8 cellular contexts compared by ENCODE assay signal in the genomic region with DNA sequence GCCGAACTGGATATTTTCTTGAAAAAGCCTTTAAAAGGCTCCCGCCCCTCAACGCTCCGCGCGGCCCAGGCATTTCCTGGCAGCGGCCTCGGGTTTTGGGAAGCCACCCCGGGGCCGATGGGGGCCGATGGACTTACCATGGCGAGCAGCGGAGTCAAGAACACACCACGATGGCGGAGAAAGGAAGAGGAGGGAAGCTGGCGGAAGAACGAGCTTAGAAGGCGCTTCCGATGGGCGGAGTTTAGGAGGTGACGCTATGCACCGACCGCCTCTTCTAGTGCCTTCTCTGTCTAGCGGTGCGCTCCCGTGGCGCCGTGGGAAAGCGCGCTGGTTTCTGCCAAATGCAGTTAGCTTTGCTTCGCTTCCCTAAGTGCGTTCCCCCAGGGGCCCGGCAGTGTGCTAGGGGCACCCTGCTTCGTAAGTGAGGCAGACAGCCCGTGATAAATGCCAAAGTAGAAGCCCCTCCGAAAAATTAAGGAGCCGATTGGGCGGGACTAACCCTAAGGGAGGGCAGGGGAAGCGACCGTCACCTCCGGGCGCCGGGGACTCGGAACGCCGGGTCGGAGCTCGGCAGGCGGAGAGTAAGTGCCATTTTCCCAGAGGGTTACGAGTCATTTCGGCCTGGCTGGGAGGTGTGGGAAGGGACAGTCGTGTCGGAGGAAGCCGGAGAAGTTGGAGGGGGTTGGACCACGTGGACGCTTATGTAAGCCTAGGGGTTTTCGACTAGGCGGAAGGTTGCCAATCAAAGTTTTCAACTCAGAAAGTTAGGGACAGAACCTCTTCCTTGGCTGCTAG. TPM values are rescaled to one million over a fixed set of nuclear protein-coding genes. Genes with fewer than 3 reads are reported as not detected.
DNase-seq lines count a peak whose midpoint lies in the region; ATAC-seq, FAIRE-seq and TF ChIP-seq lines count a peak whose summit lies in the region.

A gene (minus strand): TSS at position 194 of the 795 bp plus-strand sequence. CDS start 54 bp downstream, at position 140.

- no peak for FAIRE-seq in bronchial epithelial cell (lab: Jason Lieb, UNC)

- H3K4me3 ChIP-seq in AG09309 (ENCODE audit: control insufficient read depth, low read depth, low read length) (peak within 1 kb of the TSS; percentile 88), bronchial epithelial cell (ENCODE audit: low read depth, low read length) (peak within 1 kb of the TSS; percentile 74)

- TF ChIP-seq CTCF in AG09309 (IDR thresholded peaks at IDR 0.05; ENCODE audit: control insufficient read depth, insufficient read depth, low read depth, low read length, missing control alignments) (no peak), WTC11 (IDR thresholded peaks at IDR 0.05) (no peak), bronchial epithelial cell (IDR thresholded peaks at IDR 0.05; ENCODE audit: insufficient read depth, low read length, severe bottlenecking) (no peak)

- peak within 1 kb of the TSS; percentile 95 for H3K27ac Mint-ChIP-seq in WTC11

- H3K4me1 Mint-ChIP-seq in WTC11: peaks cover 22% of the 10 kb centered on the region

- peak within 1 kb of the TSS; percentile 95 for H3K4me3 Mint-ChIP-seq in WTC11

- ATAC-seq in GM19023 (IDR thresholded peaks at IDR 0.05; ENCODE audit: unreplicated experiment) (peak; percentile 91), HG03196 (IDR thresholded peaks at IDR 0.05; ENCODE audit: unreplicated experiment) (peak; percentile 92), WTC11 (peak; percentile 89)

- POLR2A ChIA-PET in WTC11 (lab: Charles Lee): interaction anchor here (0.6 to 1.9 kb wide), 12 partner anchors 25 to 324 kb away, joined by 3 to 34 read pairs (median 4); a partner anchor contains a TSS

- H3K27me3 Mint-ChIP-seq in WTC11 (ENCODE audit: low read depth): no peaks in the 10 kb centered on the region

- no peaks in the 10 kb centered on the region for H3K27me3 ChIP-seq in bronchial epithelial cell (ENCODE audit: control insufficient read depth, insufficient read depth, low read length)

- H3K9me3 Mint-ChIP-seq in WTC11: no peaks in the 10 kb centered on the region

- CTCF ChIA-PET in WTC11 (lab: Charles Lee): interaction anchor here (0.6 to 1.6 kb wide), 8 partner anchors 12 to 276 kb away, joined by 3 to 12 read pairs (median 4); a partner anchor contains a TSS

- peaks cover 42% of the 10 kb centered on the region for H3K36me3 Mint-ChIP-seq in WTC11

- peak; percentile 49 for DNase-seq in AG09309 (ENCODE audit: low read depth)
- peak; percentile 83 for DNase-seq in NCI-H226
- peak; percentile 78 for DNase-seq in WTC11 (ENCODE audit: low spot score)
- peak; percentile 76 for DNase-seq in bronchial epithelial cell (ENCODE audit: low read depth)
- peak; percentile 66 for DNase-seq in iPS-NIHi7 (ENCODE audit: extremely low spot score)
- peak; percentile 68 for DNase-seq in smooth muscle cell of the brain vasculature (ENCODE audit: low read depth, low spot score)

- H3K36me3 ChIP-seq in bronchial epithelial cell (ENCODE audit: control insufficient read depth, insufficient read depth, low read length): peaks cover 4% of the 10 kb centered on the region

TF ChIP-seq in WTC11, 78 proteins besides CTCF, POLR2A, EP300 and RAD21:
- TF ChIP-seq, protein P1, sequence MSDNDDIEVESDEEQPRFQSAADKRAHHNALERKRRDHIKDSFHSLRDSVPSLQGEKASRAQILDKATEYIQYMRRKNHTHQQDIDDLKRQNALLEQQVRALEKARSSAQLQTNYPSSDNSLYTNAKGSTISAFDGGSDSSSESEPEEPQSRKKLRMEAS (CRISPR knock-in tag; IDR thresholded peaks at IDR 0.05): peak; percentile 63
- TF ChIP-seq GABPB1 (CRISPR knock-in tag; IDR thresholded peaks at IDR 0.05) (0 out of 2 replicates have a peak, but pooled peaks have one; percentile 33), FOXJ3 (CRISPR knock-in tag; IDR thresholded peaks at IDR 0.05; ENCODE audit: borderline replicate concordance) (no peak), SP1 (CRISPR knock-in tag; conservative IDR thresholded peaks at IDR 0.05) (peak; percentile 64), MYBL2 (CRISPR knock-in tag; IDR thresholded peaks at IDR 0.05) (no peak), FOXP1 (CRISPR knock-in tag; IDR thresholded peaks at IDR 0.05; ENCODE audit: borderline replicate concordance) (0 out of 2 replicates have a peak, but pooled peaks have one; percentile 10), SOX15 (CRISPR knock-in tag; IDR thresholded peaks at IDR 0.05) (no peak), ZBTB21 (CRISPR knock-in tag; IDR thresholded peaks at IDR 0.05; ENCODE audit: borderline replicate concordance) (0 out of 2 replicates have a peak, but pooled peaks have one; percentile 8)

RNA-seq across cellular contexts. Expression of the gene that starts here (rescaled TPM):
- total RNA-seq in WTC11 (2021) (1,551 to 1,842 TPM (median 1,763 TPM) in 3 replicates), bronchial epithelial cell (2,415 and 8,689 TPM in 2 replicates)

Comparison
In these comparisons a context has a peak if more than half of its experiments do, and no peak if none do; other contexts are left out.
1. Peak in every context shown above with its lines: DNase-seq, ATAC-seq and H3K4me3 ChIP-seq.